Comparison of ENCODE assay signal across 1 cellular context in genomic region chr12:127829974-127830543, GRCh38.
TF ChIP-seq lines count a peak whose summit lies in the region.

No MANE protein-coding gene starts in this region.

TF ChIP-seq in SK-N-SH treated with all-trans-retinoic acid at 6 μM for 48 hours, 23 proteins besides CTCF, POLR2A, EP300 and RAD21 (continued from another document):
- TF ChIP-seq CSRNP3 (CRISPR knock-in tag; IDR thresholded peaks at IDR 0.05) (no peak), ZNF8 (CRISPR knock-in tag; IDR thresholded peaks at IDR 0.05) (no peak), RARB (CRISPR knock-in tag; IDR thresholded peaks at IDR 0.05) (no peak), ZFP3 (CRISPR knock-in tag; IDR thresholded peaks at IDR 0.05) (no peak), ZNF565 (CRISPR knock-in tag; conservative IDR thresholded peaks at IDR 0.05; ENCODE audit: low read depth) (no peak), GLIS3 (CRISPR knock-in tag; IDR thresholded peaks at IDR 0.05) (no peak), ZFP30 (CRISPR knock-in tag; IDR thresholded peaks at IDR 0.05) (no peak), BACH2 (CRISPR knock-in tag; IDR thresholded peaks at IDR 0.05; ENCODE audit: borderline replicate concordance) (no peak), TOX (CRISPR knock-in tag; IDR thresholded peaks at IDR 0.05; ENCODE audit: borderline replicate concordance) (no peak), ISL1 (CRISPR knock-in tag; IDR thresholded peaks at IDR 0.05) (no peak)
